Comparison of ENCODE assay signal across 21 cellular contexts in the genomic region with DNA sequence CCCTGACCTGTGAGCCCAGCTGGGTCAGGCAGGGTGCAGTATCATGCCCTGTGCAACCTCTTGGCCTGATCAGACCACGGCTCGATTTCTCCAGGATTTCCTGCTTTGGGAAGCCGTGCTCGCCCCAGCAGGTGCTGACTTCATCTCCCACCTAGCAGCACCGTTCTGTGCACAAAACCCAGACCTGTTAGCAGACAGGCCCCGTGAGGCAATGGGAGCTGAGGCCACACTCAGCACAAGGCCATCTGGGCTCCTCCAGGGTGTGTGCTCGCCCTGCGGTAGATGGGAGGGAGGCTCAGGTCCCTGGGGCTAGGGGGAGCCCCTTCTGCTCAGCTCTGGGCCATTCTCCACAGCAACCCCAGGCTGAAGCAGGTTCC. TPM values are rescaled to one million over a fixed set of nuclear protein-coding genes. Genes with fewer than 3 reads are reported as not detected.
A peak's percentile ranks its signal among the peaks of the same experiment; 100 is the strongest.
DNase-seq lines count a peak whose midpoint lies in the region; ATAC-seq and TF ChIP-seq lines count a peak whose summit lies in the region.
"Had no signal": no experiment of that assay in that cellular context is flagged by ENCODE, and none has a peak within 500 bp of the region (broad histone marks: within the 10 kb centered on the region; RNA-seq: fewer than 3 reads in every experiment).

No MANE protein-coding gene starts in this region.

- H3K9me3 Mint-ChIP-seq in CD4-positive, alpha-beta T cell: no peaks in the 10 kb centered on the region
- no peaks in the 10 kb centered on the region for H3K9me3 Mint-ChIP-seq in activated naive CD4-positive, alpha-beta T cell treated with anti-CD3 and anti-CD28 coated beads for 36 hours

- peaks cover 15% of the 10 kb centered on the region for H3K36me3 Mint-ChIP-seq in CD4-positive, alpha-beta T cell (ENCODE audit: low read depth)
- peaks cover 11% of the 10 kb centered on the region for H3K36me3 Mint-ChIP-seq in activated naive CD4-positive, alpha-beta T cell treated with anti-CD3 and anti-CD28 coated beads for 36 hours (ENCODE audit: low read depth)

- WGBS in psoas muscle, 3 donors: 79 to 92% (median 85%) methylated on average over 8 of the region's 8 CpGs

- H3K4me2 ChIP-seq in PC-3 (ENCODE audit: low read length): peak overlapping the region; percentile 77

- intact Hi-C loops in CD4-positive, alpha-beta T cell (cut with DNase I, micrococcal nuclease): no loop called here
- intact Hi-C loops in PC-3 (cut with micrococcal nuclease) (no loop called here), left ventricle myocardium superior (cut with micrococcal nuclease) (no loop called here), psoas muscle (cut with DNase I) (no loop called here)
- intact Hi-C loops in activated naive CD4-positive, alpha-beta T cell treated with anti-CD3 and anti-CD28 coated beads for 36 hours (cut with micrococcal nuclease): no loop called here

- DNase-seq in CD4-positive, alpha-beta T cell: no peak
- DNase-seq in PC-3 (no peak), left ventricle myocardium superior (peak; percentile 16), psoas muscle (peak; percentile 7 to 30)
- no peak for DNase-seq in activated naive CD4-positive, alpha-beta T cell treated with anti-CD3 and anti-CD28 coated beads for 36 hours
- DNase-seq: activated effector memory CD4-positive, alpha-beta T cell treated with anti-CD3 and anti-CD28 coated beads, Interleukin-2, amount 50 U/mL, for 16 hours; AML-193; amygdala; GOT3; NCI-H1436; NCI-H2171; NCI-H526 treated with DMSO at 0.1 percent for 48 hours; occipital lobe; OCI-M1 had no signal

- 0 out of 2 replicates have a peak overlapping the region, but pooled peaks have one; percentile 29 for H3K9ac ChIP-seq in PC-3 (ENCODE audit: low read length)

- CTCF ChIA-PET in CD4-positive, alpha-beta T cell (lab: Charles Lee): no interaction called here
- CTCF ChIA-PET in PC-3 (lab: Charles Lee): no interaction called here
- CTCF ChIA-PET in activated naive CD4-positive, alpha-beta T cell treated with anti-CD3 and anti-CD28 coated beads for 36 hours (lab: Charles Lee): no interaction called here

- H3K36me3 ChIP-seq in PC-3 (ENCODE audit: low read depth, low read length): peaks cover 5% of the 10 kb centered on the region; the same call in 1 of the 2 replicates
- H3K36me3 ChIP-seq in psoas muscle (ENCODE audit: insufficient read depth in 1 of 2, low read depth in 1 of 2): no peaks in the 10 kb centered on the region

- no peaks in the 10 kb centered on the region for H3K79me2 ChIP-seq in PC-3 (ENCODE audit: low read length)

- no peaks in the 10 kb centered on the region for H3K9me2 ChIP-seq in PC-3 (replicated peaks; ENCODE audit: low read length)

- no peaks in the 10 kb centered on the region for H3K4me1 Mint-ChIP-seq in CD4-positive, alpha-beta T cell (ENCODE audit: low read depth)
- peaks cover 5% of the 10 kb centered on the region for H3K4me1 Mint-ChIP-seq in activated naive CD4-positive, alpha-beta T cell treated with anti-CD3 and anti-CD28 coated beads for 36 hours (ENCODE audit: low read depth)

- H3K4me3 Mint-ChIP-seq in CD4-positive, alpha-beta T cell: no peak overlapping the region
- H3K4me3 Mint-ChIP-seq in activated naive CD4-positive, alpha-beta T cell treated with anti-CD3 and anti-CD28 coated beads for 36 hours: no peak overlapping the region
- H3K4me3 Mint-ChIP-seq: stimulated activated memory B cell treated with anti-CD40 and anti-IgM and Interleukin-4, amounts not matched to agents 10 μg/mL and 1 μg/mL and 100 μg/mL, for 72 hours had no signal

- H3K9me3 ChIP-seq in CD4-positive, alpha-beta T cell (ENCODE audit: control insufficient read depth, low read length): no peaks in the 10 kb centered on the region
- H3K9me3 ChIP-seq in PC-3 (ENCODE audit: low read length): no peaks in the 10 kb centered on the region
- no peaks in the 10 kb centered on the region for H3K9me3 ChIP-seq in psoas muscle
- H3K9me3 ChIP-seq: sigmoid colon, thyroid gland had no signal

- H3K27ac Mint-ChIP-seq in CD4-positive, alpha-beta T cell: no peak overlapping the region
- no peak overlapping the region for H3K27ac Mint-ChIP-seq in activated naive CD4-positive, alpha-beta T cell treated with anti-CD3 and anti-CD28 coated beads for 36 hours
- H3K27ac Mint-ChIP-seq: stimulated activated memory B cell treated with anti-CD40 and anti-IgM and Interleukin-4, amounts not matched to agents 10 μg/mL and 1 μg/mL and 100 μg/mL, for 72 hours had no signal

- H3K4me3 ChIP-seq in PC-3 (ENCODE audit: low read length) (no peak overlapping the region), psoas muscle (no peak overlapping the region)
- H3K4me3 ChIP-seq: esophagus muscularis mucosa, sigmoid colon, SK-N-MC, thyroid gland had no signal

- H3K27ac ChIP-seq in CD4-positive, alpha-beta T cell (ENCODE audit: low read depth, low read length): peak overlapping the region; percentile 7
- H3K27ac ChIP-seq in PC-3 (ENCODE audit: low read length) (peak overlapping the region; percentile 76), psoas muscle (no peak overlapping the region)
- H3K27ac ChIP-seq: esophagus muscularis mucosa, sigmoid colon, SK-N-MC, thyroid gland had no signal

- POLR2A ChIA-PET in CD4-positive, alpha-beta T cell (lab: Charles Lee): no interaction called here
- POLR2A ChIA-PET in PC-3 (lab: Charles Lee; ENCODE audit: unreplicated experiment): no interaction called here

- TF ChIP-seq CTCF in CD4-positive, alpha-beta T cell (IDR thresholded peaks at IDR 0.05): no peak
- TF ChIP-seq CTCF in PC-3 (conservative IDR thresholded peaks at IDR 0.05; ENCODE audit: low read depth, low read length): no peak
- TF ChIP-seq CTCF in psoas muscle (IDR thresholded peaks at IDR 0.05): no peak

- H4K20me1 ChIP-seq in PC-3 (ENCODE audit: low read length): no peaks in the 10 kb centered on the region

- no peak for ATAC-seq in CD4-positive, alpha-beta T cell (ENCODE audit: poor library complexity)
- ATAC-seq in PC-3 (no peak; the same call in 1 of the 2 replicates), left ventricle myocardium superior (no peak), psoas muscle (no peak), esophagus mucosa (no peak), HG03097 (IDR thresholded peaks at IDR 0.05; ENCODE audit: low FRiP score, unreplicated experiment) (no peak)
- ATAC-seq: stimulated activated memory B cell treated with anti-CD40 and anti-IgM and Interleukin-4, amounts not matched to agents 10 μg/mL and 1 μg/mL and 100 μg/mL, for 72 hours had no signal

- H2AFZ ChIP-seq in PC-3 (ENCODE audit: low read length): no peak overlapping the region

- H3K4me1 ChIP-seq in PC-3 (ENCODE audit: insufficient read depth, low read length): peaks cover 34% of the 10 kb centered on the region
- no peaks in the 10 kb centered on the region for H3K4me1 ChIP-seq in psoas muscle
- H3K4me1 ChIP-seq: esophagus muscularis mucosa, sigmoid colon, thyroid gland had no signal

- H3K27me3 Mint-ChIP-seq in CD4-positive, alpha-beta T cell: no peaks in the 10 kb centered on the region
- H3K27me3 Mint-ChIP-seq in activated naive CD4-positive, alpha-beta T cell treated with anti-CD3 and anti-CD28 coated beads for 36 hours (ENCODE audit: low read depth): no peaks in the 10 kb centered on the region
- H3K27me3 Mint-ChIP-seq: stimulated activated memory B cell treated with anti-CD40 and anti-IgM and Interleukin-4, amounts not matched to agents 10 μg/mL and 1 μg/mL and 100 μg/mL, for 72 hours had no signal

- TSS peak; percentile 32 for BruUV-seq in PC-3 (replicated peaks; lab: Mats Ljungman, UMichigan)

- H3K27me3 ChIP-seq in CD4-positive, alpha-beta T cell (ENCODE audit: control insufficient read depth, insufficient read depth, low read length): no peaks in the 10 kb centered on the region
- H3K27me3 ChIP-seq in PC-3 (ENCODE audit: low read length) (no peaks in the 10 kb centered on the region), psoas muscle (ENCODE audit: insufficient read depth in 3 of 3, low read length in 2 of 3) (peaks cover 0 to 2% (median 0%) of the 10 kb centered on the region in 3 donors)
- H3K27me3 ChIP-seq: esophagus muscularis mucosa, sigmoid colon, thyroid gland had no signal

- H3F3A ChIP-seq in PC-3 (ENCODE audit: low read length, unreplicated experiment): no peaks in the 10 kb centered on the region

RNA-seq across cellular contexts. Expression of gene SLC19A1, which starts 29.6 kb away (rescaled TPM):
- total RNA-seq in CD4-positive, alpha-beta T cell: 10 to 100 TPM; 11.5 to 12.0 TPM
- total RNA-seq in PC-3 (2014; rRNA removed) (54.2 and 66.6 TPM in 2 replicates), left ventricle myocardium superior (7.6 TPM), psoas muscle (1 to 10 TPM; 1.4 to 2.8 (median 1.9) TPM), esophagus mucosa (3.1 TPM)
- polyA plus RNA-seq in psoas muscle: 1 to 10 TPM; 2.3 to 3.8 (median 3.1) TPM
- 10 to 100 TPM; 32.2 to 33.0 TPM for total RNA-seq in activated naive CD4-positive, alpha-beta T cell treated with anti-CD3 and anti-CD28 coated beads for 36 hours

Comparison
In these comparisons a context has a peak if more than half of its experiments do, and no peak if none do; other contexts are left out.
1. DNase-seq: peak in left ventricle myocardium superior (single experiment) and psoas muscle (2 of 2); none in CD4-positive, alpha-beta T cell (0 of 10), PC-3 (single experiment) and activated naive CD4-positive, alpha-beta T cell treated with anti-CD3 and anti-CD28 coated beads for 36 hours (single experiment).